In the genomic region with DNA sequence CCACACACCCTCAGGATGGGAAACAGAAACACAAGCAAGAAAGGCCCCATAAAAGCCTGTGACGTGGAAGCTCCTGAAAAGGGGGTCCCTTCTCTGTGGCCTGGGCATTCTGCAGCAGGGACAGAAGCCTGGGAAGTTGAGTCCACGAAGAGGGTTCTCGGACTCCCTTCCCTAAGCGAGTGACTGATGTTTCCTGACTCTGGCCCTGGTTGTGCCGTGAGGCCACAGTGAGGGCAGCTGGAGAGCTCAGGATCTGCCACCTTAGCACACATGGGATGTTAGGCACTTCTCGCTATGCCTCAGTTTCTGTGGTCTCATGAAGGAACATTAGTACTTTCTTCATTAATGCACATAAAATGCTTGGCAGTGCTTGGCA, we compare ENCODE assay signal across 1 cellular context.
TF ChIP-seq lines count a peak whose summit lies in the region.

No MANE protein-coding gene starts in this region.

TF ChIP-seq in HepG2, 621 proteins besides CTCF, POLR2A, EP300 and RAD21 (continued from another document):
- TF ChIP-seq, protein P1, sequence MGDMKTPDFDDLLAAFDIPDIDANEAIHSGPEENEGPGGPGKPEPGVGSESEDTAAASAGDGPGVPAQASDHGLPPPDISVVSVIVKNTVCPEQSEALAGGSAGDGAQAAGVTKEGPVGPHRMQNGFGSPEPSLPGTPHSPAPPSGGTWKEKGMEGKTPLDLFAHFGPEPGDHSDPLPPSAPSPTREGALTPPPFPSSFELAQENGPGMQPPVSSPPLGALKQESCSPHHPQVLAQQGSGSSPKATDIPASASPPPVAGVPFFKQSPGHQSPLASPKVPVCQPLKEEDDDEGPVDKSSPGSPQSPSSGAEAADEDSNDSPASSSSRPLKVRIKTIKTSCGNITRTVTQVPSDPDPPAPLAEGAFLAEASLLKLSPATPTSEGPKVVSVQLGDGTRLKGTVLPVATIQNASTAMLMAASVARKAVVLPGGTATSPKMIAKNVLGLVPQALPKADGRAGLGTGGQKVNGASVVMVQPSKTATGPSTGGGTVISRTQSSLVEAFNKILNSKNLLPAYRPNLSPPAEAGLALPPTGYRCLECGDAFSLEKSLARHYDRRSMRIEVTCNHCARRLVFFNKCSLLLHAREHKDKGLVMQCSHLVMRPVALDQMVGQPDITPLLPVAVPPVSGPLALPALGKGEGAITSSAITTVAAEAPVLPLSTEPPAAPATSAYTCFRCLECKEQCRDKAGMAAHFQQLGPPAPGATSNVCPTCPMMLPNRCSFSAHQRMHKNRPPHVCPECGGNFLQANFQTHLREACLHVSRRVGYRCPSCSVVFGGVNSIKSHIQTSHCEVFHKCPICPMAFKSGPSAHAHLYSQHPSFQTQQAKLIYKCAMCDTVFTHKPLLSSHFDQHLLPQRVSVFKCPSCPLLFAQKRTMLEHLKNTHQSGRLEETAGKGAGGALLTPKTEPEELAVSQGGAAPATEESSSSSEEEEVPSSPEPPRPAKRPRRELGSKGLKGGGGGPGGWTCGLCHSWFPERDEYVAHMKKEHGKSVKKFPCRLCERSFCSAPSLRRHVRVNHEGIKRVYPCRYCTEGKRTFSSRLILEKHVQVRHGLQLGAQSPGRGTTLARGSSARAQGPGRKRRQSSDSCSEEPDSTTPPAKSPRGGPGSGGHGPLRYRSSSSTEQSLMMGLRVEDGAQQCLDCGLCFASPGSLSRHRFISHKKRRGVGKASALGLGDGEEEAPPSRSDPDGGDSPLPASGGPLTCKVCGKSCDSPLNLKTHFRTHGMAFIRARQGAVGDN (CRISPR knock-in tag; IDR thresholded peaks at IDR 0.05), result peak; percentile 43
- TF ChIP-seq EED (CRISPR knock-in tag; IDR thresholded peaks at IDR 0.05) (0 out of 2 replicates have a peak, but pooled peaks have one; percentile 36), SMAD9 (CRISPR knock-in tag; IDR thresholded peaks at IDR 0.05) (no peak), ZBTB38 (CRISPR knock-in tag; IDR thresholded peaks at IDR 0.05) (peak; percentile 90)
- TF ChIP-seq, protein P2, sequence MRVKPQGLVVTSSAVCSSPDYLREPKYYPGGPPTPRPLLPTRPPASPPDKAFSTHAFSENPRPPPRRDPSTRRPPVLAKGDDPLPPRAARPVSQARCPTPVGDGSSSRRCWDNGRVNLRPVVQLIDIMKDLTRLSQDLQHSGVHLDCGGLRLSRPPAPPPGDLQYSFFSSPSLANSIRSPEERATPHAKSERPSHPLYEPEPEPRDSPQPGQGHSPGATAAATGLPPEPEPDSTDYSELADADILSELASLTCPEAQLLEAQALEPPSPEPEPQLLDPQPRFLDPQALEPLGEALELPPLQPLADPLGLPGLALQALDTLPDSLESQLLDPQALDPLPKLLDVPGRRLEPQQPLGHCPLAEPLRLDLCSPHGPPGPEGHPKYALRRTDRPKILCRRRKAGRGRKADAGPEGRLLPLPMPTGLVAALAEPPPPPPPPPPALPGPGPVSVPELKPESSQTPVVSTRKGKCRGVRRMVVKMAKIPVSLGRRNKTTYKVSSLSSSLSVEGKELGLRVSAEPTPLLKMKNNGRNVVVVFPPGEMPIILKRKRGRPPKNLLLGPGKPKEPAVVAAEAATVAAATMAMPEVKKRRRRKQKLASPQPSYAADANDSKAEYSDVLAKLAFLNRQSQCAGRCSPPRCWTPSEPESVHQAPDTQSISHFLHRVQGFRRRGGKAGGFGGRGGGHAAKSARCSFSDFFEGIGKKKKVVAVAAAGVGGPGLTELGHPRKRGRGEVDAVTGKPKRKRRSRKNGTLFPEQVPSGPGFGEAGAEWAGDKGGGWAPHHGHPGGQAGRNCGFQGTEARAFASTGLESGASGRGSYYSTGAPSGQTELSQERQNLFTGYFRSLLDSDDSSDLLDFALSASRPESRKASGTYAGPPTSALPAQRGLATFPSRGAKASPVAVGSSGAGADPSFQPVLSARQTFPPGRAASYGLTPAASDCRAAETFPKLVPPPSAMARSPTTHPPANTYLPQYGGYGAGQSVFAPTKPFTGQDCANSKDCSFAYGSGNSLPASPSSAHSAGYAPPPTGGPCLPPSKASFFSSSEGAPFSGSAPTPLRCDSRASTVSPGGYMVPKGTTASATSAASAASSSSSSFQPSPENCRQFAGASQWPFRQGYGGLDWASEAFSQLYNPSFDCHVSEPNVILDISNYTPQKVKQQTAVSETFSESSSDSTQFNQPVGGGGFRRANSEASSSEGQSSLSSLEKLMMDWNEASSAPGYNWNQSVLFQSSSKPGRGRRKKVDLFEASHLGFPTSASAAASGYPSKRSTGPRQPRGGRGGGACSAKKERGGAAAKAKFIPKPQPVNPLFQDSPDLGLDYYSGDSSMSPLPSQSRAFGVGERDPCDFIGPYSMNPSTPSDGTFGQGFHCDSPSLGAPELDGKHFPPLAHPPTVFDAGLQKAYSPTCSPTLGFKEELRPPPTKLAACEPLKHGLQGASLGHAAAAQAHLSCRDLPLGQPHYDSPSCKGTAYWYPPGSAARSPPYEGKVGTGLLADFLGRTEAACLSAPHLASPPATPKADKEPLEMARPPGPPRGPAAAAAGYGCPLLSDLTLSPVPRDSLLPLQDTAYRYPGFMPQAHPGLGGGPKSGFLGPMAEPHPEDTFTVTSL (CRISPR knock-in tag; IDR thresholded peaks at IDR 0.05; ENCODE audit: borderline replicate concordance), result no peak
- TF ChIP-seq, protein P3, sequence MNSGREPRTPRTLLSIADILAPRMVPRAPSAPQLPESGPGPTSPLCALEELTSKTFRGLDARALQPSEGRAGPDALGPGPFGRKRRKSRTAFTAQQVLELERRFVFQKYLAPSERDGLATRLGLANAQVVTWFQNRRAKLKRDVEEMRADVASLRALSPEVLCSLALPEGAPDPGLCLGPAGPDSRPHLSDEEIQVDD (CRISPR knock-in tag; IDR thresholded peaks at IDR 0.05; ENCODE audit: borderline replicate concordance), result 0 out of 2 replicates have a peak, but pooled peaks have one; percentile 53
